ENCODE assay signal across 36 cellular contexts in genomic region chr20:57591289-57592229, GRCh38. TPM values are rescaled to one million over a fixed set of nuclear protein-coding genes. Genes with fewer than 3 reads are reported as not detected.
"Had no signal": no experiment of that assay in that cellular context is flagged by ENCODE, and none has a peak within 500 bp of the region (broad histone marks: within the 10 kb centered on the region; RNA-seq: fewer than 3 reads in every experiment).

No MANE protein-coding gene starts in this region.

- ATAC-seq: effector memory CD8-positive, alpha-beta T cell; gastroesophageal sphincter; left colon; naive thymus-derived CD8-positive, alpha-beta T cell had no signal

- H3K4me3 Mint-ChIP-seq: activated CD4-positive, alpha-beta memory T cell treated with anti-CD3 and anti-CD28 coated beads for 36 hours; activated naive CD4-positive, alpha-beta T cell treated with anti-CD3 and anti-CD28 coated beads for 36 hours; activated T-helper 1 cell treated with anti-CD3 and anti-CD28 coated beads, Interleukin-12 subunit alpha, Interleukin-12 subunit beta, Interleukin-2, Interleukin-4 antibody, amounts not matched to agents 30 ng/mL and 10 ng/mL and 1 ng/mL, durations not matched to agents 14 hours and 24 hours and 36 hours; effector memory CD8-positive, alpha-beta T cell; memory B cell; naive thymus-derived CD8-positive, alpha-beta T cell; T-helper 2 cell treated with Interferon-gamma antibody and Interleukin-4, amounts not matched to agents 5 μg/mL and 100 μg/mL, for 36 hours had no signal

- H3K36me3 ChIP-seq: gastroesophageal sphincter, neutrophil, ovary, sigmoid colon, transverse colon had no signal

- H3K36me3 Mint-ChIP-seq: activated CD4-positive, alpha-beta memory T cell treated with anti-CD3 and anti-CD28 coated beads for 36 hours; memory B cell; naive thymus-derived CD8-positive, alpha-beta T cell had no signal

- H3K27ac Mint-ChIP-seq: activated CD4-positive, alpha-beta memory T cell treated with anti-CD3 and anti-CD28 coated beads for 36 hours; activated naive CD4-positive, alpha-beta T cell treated with anti-CD3 and anti-CD28 coated beads for 36 hours; activated T-helper 1 cell treated with anti-CD3 and anti-CD28 coated beads, Interleukin-12 subunit alpha, Interleukin-12 subunit beta, Interleukin-2, Interleukin-4 antibody, amounts not matched to agents 30 ng/mL and 10 ng/mL and 1 ng/mL, durations not matched to agents 14 hours and 24 hours and 36 hours; effector memory CD8-positive, alpha-beta T cell; memory B cell; progenitor cell of endocrine pancreas; T-helper 2 cell treated with Interferon-gamma antibody and Interleukin-4, amounts not matched to agents 5 μg/mL and 100 μg/mL, for 36 hours had no signal

- DNase-seq: activated CD4-positive, alpha-beta memory T cell treated with anti-CD3 and anti-CD28 coated beads for 36 hours; activated CD4-positive, alpha-beta T cell treated with anti-CD3 and anti-CD28 coated beads for 4 hours; activated CD8-positive, alpha-beta memory T cell treated with anti-CD3 and anti-CD28 coated beads, Interleukin-2, amount 50 U/mL, for 4 hours; activated effector memory CD4-positive, alpha-beta T cell treated with anti-CD3 and anti-CD28 coated beads, Interleukin-2, amount 50 U/mL, for 16 hours; activated naive CD4-positive, alpha-beta T cell treated with anti-CD3 and anti-CD28 coated beads for 36 hours; activated T-cell treated with anti-CD3 and anti-CD28 coated beads, Interleukin-2, amount 50 U/mL, for 1 hour; amniotic stem cell; caudate nucleus; cortex of kidney; effector memory CD8-positive, alpha-beta T cell; hippocampal formation; midbrain; ovary; small intestine; stimulated activated naive CD4-positive, alpha-beta T cell; T-helper 1 cell; transverse colon had no signal

- H3K4me3 ChIP-seq: gastroesophageal sphincter, ovary, sigmoid colon, transverse colon had no signal

- H3K9me3 ChIP-seq: neutrophil, ovary, sigmoid colon, transverse colon had no signal

- H3K9me3 Mint-ChIP-seq: activated T-helper 1 cell treated with anti-CD3 and anti-CD28 coated beads, Interleukin-12 subunit alpha, Interleukin-12 subunit beta, Interleukin-2, Interleukin-4 antibody, amounts not matched to agents 30 ng/mL and 10 ng/mL and 1 ng/mL, durations not matched to agents 14 hours and 24 hours and 36 hours; effector memory CD8-positive, alpha-beta T cell; memory B cell; T-helper 2 cell treated with Interferon-gamma antibody and Interleukin-4, amounts not matched to agents 5 μg/mL and 100 μg/mL, for 36 hours had no signal

- H3K27ac ChIP-seq: gastroesophageal sphincter, neutrophil, ovary, sigmoid colon, VCaP had no signal

- FAIRE-seq: endothelial cell of umbilical vein, keratinocyte, small intestine, urothelium cell line had no signal

RNA-seq across cellular contexts. Expression of gene ZBP1, which starts 28.7 kb away (rescaled TPM):
- total RNA-seq: chondrocyte, endothelial cell of umbilical vein, fibroblast of lung, fibroblast of villous mesenchyme, progenitor cell of endocrine pancreas, renal cortical epithelial cell, temporal lobe had no signal
- polyA plus RNA-seq: endothelial cell of umbilical vein, fibroblast of lung had no signal

RNA-seq across cellular contexts. Expression of gene PCK1, which starts 30.6 kb away (rescaled TPM):
- total RNA-seq: activated CD4-positive, alpha-beta memory T cell treated with anti-CD3 and anti-CD28 coated beads for 36 hours; activated CD8-positive, alpha-beta memory T cell treated with anti-CD3 and anti-CD28 coated beads for 36 hours; activated naive CD4-positive, alpha-beta T cell treated with anti-CD3 and anti-CD28 coated beads for 36 hours; activated T-helper 1 cell treated with anti-CD3 and anti-CD28 coated beads, Interleukin-12 subunit alpha, Interleukin-12 subunit beta, Interleukin-2, Interleukin-4 antibody, amounts not matched to agents 30 ng/mL and 10 ng/mL and 1 ng/mL, durations not matched to agents 14 hours and 24 hours and 36 hours; chondrocyte; endothelial cell of umbilical vein; fibroblast of villous mesenchyme; naive thymus-derived CD8-positive, alpha-beta T cell; progenitor cell of endocrine pancreas had no signal
- polyA plus RNA-seq: endothelial cell of umbilical vein; fibroblast of lung; keratinocyte; naive thymus-derived CD8-positive, alpha-beta T cell had no signal
